ENCODE assay signal across 32 cellular contexts in genomic region chr12:9908350-9908749, GRCh38. TPM values are rescaled to one million over a fixed set of nuclear protein-coding genes. Genes with fewer than 3 reads are reported as not detected.
"Had no signal": no experiment of that assay in that cellular context is flagged by ENCODE, and none has a peak within 500 bp of the region (broad histone marks: within the 10 kb centered on the region; RNA-seq: fewer than 3 reads in every experiment).

No MANE protein-coding gene starts in this region.

- H3K27ac Mint-ChIP-seq: activated CD4-positive, alpha-beta T cell treated with anti-CD3 and anti-CD28 coated beads for 36 hours; activated T-cell treated with anti-CD3 and anti-CD28 coated beads, Interleukin-2, amount 50 U/mL, for 24 hours; activated T-helper 2 cell treated with anti-CD3 and anti-CD28 coated beads, Interferon-gamma antibody, Interleukin-2, Interleukin-4, amounts not matched to agents 10 μg/mL and 5 μg/mL and 100 μg/mL, durations not matched to agents 14 hours and 24 hours and 36 hours; T-helper 1 cell treated with Interleukin-12 subunit alpha and Interleukin-12 subunit beta and Interleukin-4 antibody, amounts not matched to agents 30 μg/mL and 1 μg/mL, for 36 hours; T-helper 2 cell treated with Interferon-gamma antibody and Interleukin-4, amounts not matched to agents 5 μg/mL and 100 μg/mL, for 36 hours had no signal

- H3K9me3 ChIP-seq: SK-N-SH had no signal

- H3K4me1 ChIP-seq: Peyer's patch had no signal

- DNase-seq: activated CD4-positive, alpha-beta T cell treated with anti-CD3 and anti-CD28 coated beads for 36 hours; activated CD4-positive, alpha-beta T cell treated with anti-CD3 and anti-CD28 coated beads, Interleukin-2, amount 10 ng/mL, durations not matched to agents 7 days and 5 days; activated CD4-positive, alpha-beta T cell treated with anti-CD3 and anti-CD28 coated beads, Interleukin-2, amount 50 U/mL, for 48 hours; activated CD8-positive, alpha-beta T cell treated with anti-CD3 and anti-CD28 coated beads, Interleukin-2, amount 10 ng/mL, durations not matched to agents 7 days and 5 days; activated gamma-delta T cell; activated naive CD4-positive, alpha-beta T cell treated with Interleukin-2 at 50 U/mL for 16 hours; activated T-cell treated with anti-CD3 and anti-CD28 coated beads, Interleukin-2, amount 50 U/mL, for 24 hours; amniotic stem cell; aorta; brain microvascular endothelial cell; Kasumi-1; KG1; MM.1S; MV-4-11; NCI-H1092; NCI-H1436 treated with DMSO at 0.1 percent for 48 hours; NCI-H1694 treated with DMSO at 0.1 percent for 48 hours; NCI-H2029; NCI-H345; NCI-H524 treated with DMSO at 0.1 percent for 48 hours; Peyer's patch; RPMI8226; SHP77 treated with DMSO at 0.1 percent for 48 hours; SK-N-SH had no signal

- H3K27ac ChIP-seq: brain microvascular endothelial cell, Peyer's patch, SJSA1 had no signal

- H3K27me3 ChIP-seq: brain microvascular endothelial cell, Peyer's patch, SJSA1 had no signal

- H3K4me2 ChIP-seq: SK-N-SH had no signal

- FAIRE-seq: TTC549 had no signal

- H3K4me3 Mint-ChIP-seq: activated CD4-positive, alpha-beta T cell treated with anti-CD3 and anti-CD28 coated beads for 36 hours; activated CD4-positive, alpha-beta T cell treated with anti-CD3 and anti-CD28 coated beads, Interleukin-2, amount 10 ng/mL, durations not matched to agents 7 days and 5 days; activated CD8-positive, alpha-beta T cell treated with anti-CD3 and anti-CD28 coated beads, Interleukin-2, amount 10 ng/mL, durations not matched to agents 7 days and 5 days; activated naive CD4-positive, alpha-beta T cell treated with anti-CD3 and anti-CD28 coated beads, Interleukin-2, amount 50 U/mL, for 24 hours; activated T-cell treated with anti-CD3 and anti-CD28 coated beads, Interleukin-2, amount 50 U/mL, for 24 hours; T-helper 1 cell treated with Interleukin-12 subunit alpha and Interleukin-12 subunit beta and Interleukin-4 antibody, amounts not matched to agents 30 μg/mL and 1 μg/mL, for 36 hours; T-helper 2 cell treated with Interferon-gamma antibody and Interleukin-4, amounts not matched to agents 5 μg/mL and 100 μg/mL, for 36 hours had no signal

- ATAC-seq: activated CD4-positive, alpha-beta T cell treated with anti-CD3 and anti-CD28 coated beads for 36 hours; activated CD4-positive, CD25-positive, alpha-beta regulatory T cell treated with anti-CD3 and anti-CD28 coated beads, Interleukin-2, amount 50 U/mL, for 24 hours; activated CD8-positive, alpha-beta T cell treated with anti-CD3 and anti-CD28 coated beads, Interleukin-2, amount 10 ng/mL, durations not matched to agents 7 days and 5 days had no signal

- H3K9me2 ChIP-seq: SK-N-SH had no signal

- H3K27me3 Mint-ChIP-seq: activated CD4-positive, alpha-beta T cell treated with anti-CD3 and anti-CD28 coated beads for 36 hours; activated CD4-positive, alpha-beta T cell treated with anti-CD3 and anti-CD28 coated beads, Interleukin-2, amount 10 ng/mL, durations not matched to agents 7 days and 5 days; activated naive CD4-positive, alpha-beta T cell treated with anti-CD3 and anti-CD28 coated beads, Interleukin-2, amount 50 U/mL, for 24 hours; activated T-cell treated with anti-CD3 and anti-CD28 coated beads, Interleukin-2, amount 50 U/mL, for 24 hours had no signal

- H3K9ac ChIP-seq: SK-N-SH had no signal

- H3K4me3 ChIP-seq: Peyer's patch, SJSA1 had no signal

- H3K36me3 ChIP-seq: brain microvascular endothelial cell, Peyer's patch, SJSA1 had no signal

RNA-seq across cellular contexts. Expression of gene CLEC2A, which starts 23.8 kb away (rescaled TPM):
- total RNA-seq: activated CD4-positive, alpha-beta T cell treated with anti-CD3 and anti-CD28 coated beads for 36 hours; activated CD4-positive, alpha-beta T cell treated with anti-CD3 and anti-CD28 coated beads, Interleukin-2, amount 10 ng/mL, durations not matched to agents 7 days and 5 days; activated CD8-positive, alpha-beta T cell treated with anti-CD3 and anti-CD28 coated beads, Interleukin-2, amount 10 ng/mL, durations not matched to agents 7 days and 5 days; activated T-helper 2 cell treated with anti-CD3 and anti-CD28 coated beads, Interferon-gamma antibody, Interleukin-2, Interleukin-4, amounts not matched to agents 10 μg/mL and 5 μg/mL and 100 μg/mL, durations not matched to agents 14 hours and 24 hours and 36 hours; aorta; NCI-H460; Peyer's patch; SJSA1 had no signal
- polyA plus RNA-seq: aorta, SK-N-SH had no signal

RNA-seq across cellular contexts. Expression of gene KLRF2, which starts 27.1 kb away (rescaled TPM):
- total RNA-seq: activated CD4-positive, alpha-beta T cell treated with anti-CD3 and anti-CD28 coated beads for 36 hours; activated T-helper 2 cell treated with anti-CD3 and anti-CD28 coated beads, Interferon-gamma antibody, Interleukin-2, Interleukin-4, amounts not matched to agents 10 μg/mL and 5 μg/mL and 100 μg/mL, durations not matched to agents 14 hours and 24 hours and 36 hours; aorta; NCI-H460; Peyer's patch; SJSA1 had no signal
- polyA plus RNA-seq: aorta, SK-N-SH had no signal

RNA-seq across cellular contexts. Expression of gene CLEC2B, which starts 39.2 kb away (rescaled TPM):
- polyA plus RNA-seq: SK-N-SH had no signal
